ENCODE assay signal across 1 cellular context in the genomic region with DNA sequence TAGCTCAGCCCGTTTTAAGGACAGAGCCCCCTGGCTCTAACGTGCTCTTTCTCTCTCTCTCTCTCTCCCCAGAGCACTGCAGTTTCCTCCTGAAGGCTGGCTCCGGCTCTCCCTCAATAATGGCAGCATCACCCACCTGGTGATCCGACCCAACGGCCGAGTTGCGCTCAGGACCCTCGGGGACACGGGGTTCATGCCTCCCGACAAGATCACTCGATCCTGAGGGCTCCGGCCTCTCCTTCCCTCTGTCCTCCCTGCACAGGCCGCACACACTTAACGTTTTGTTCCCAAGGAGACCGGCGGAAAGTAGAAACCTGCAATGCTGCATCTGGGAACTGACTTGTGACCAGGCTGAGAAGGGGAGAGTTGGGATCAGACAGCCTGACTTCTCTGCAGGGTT.
TF ChIP-seq lines count a peak whose summit lies in the region.

No MANE protein-coding gene starts in this region.

TF ChIP-seq in K562, 482 proteins besides CTCF, POLR2A, EP300 and RAD21:
- no peak for TF ChIP-seq FOXK2 (conservative IDR thresholded peaks at IDR 0.05 in 1 of 2, IDR thresholded peaks at IDR 0.05 in 1 of 2; ENCODE audit: low read depth in 2 of 2)
- TF ChIP-seq RBFOX2 (IDR thresholded peaks at IDR 0.05; ENCODE audit: low read depth, low read length) = 0 out of 2 replicates have a peak, but pooled peaks have one; percentile 14
- peak; percentile 34; the same call in 1 of the 2 replicates for TF ChIP-seq POLR2G (IDR thresholded peaks at IDR 0.05; ENCODE audit: low read depth, low read length)
TF ChIP-seq in K562: peak in this region for 2.
